In genomic region chr5:79490323-79490936, GRCh38 we compare ENCODE assay signal across 19 cellular contexts.
"Had no signal": no experiment of that assay in that cellular context is flagged by ENCODE, and none has a peak within 500 bp of the region (broad histone marks: within the 10 kb centered on the region; RNA-seq: fewer than 3 reads in every experiment).

No MANE protein-coding gene starts in this region.

- H3K27me3 ChIP-seq: stomach had no signal

- DNase-seq: central memory CD4-positive, alpha-beta T cell; effector CD8-positive, alpha-beta T cell; immature natural killer cell; left colon; mammary epithelial cell; mucosa of descending colon; naive thymus-derived CD8-positive, alpha-beta T cell; posterior cingulate gyrus; stimulated activated CD4-positive, alpha-beta T cell treated with anti-CD3 and anti-CD28 coated beads, Interleukin-2, amount 100 ng/mL, for 24 hours; stimulated activated CD4-positive, alpha-beta T cell treated with anti-CD3 and anti-CD28 coated beads, Interleukin-4, amount 100 ng/mL, for 4 hours; stimulated activated naive B cell treated with anti-CD40 and anti-IgM and Interleukin-4, amounts not matched to agents 10 μg/mL and 1 μg/mL and 100 μg/mL, for 72 hours; stomach; substantia nigra had no signal

- ATAC-seq: left colon; mucosa of descending colon; naive thymus-derived CD8-positive, alpha-beta T cell; stimulated activated naive B cell treated with anti-CD40 and anti-IgM and Interleukin-4, amounts not matched to agents 10 μg/mL and 1 μg/mL and 100 μg/mL, for 72 hours had no signal

- H3K4me3 ChIP-seq: coronary artery, mucosa of descending colon, stomach, thoracic aorta had no signal

- FAIRE-seq: frontal cortex, keratinocyte, urothelium cell line had no signal

- H3K36me3 ChIP-seq: neutrophil, stomach, thoracic aorta had no signal

- H3K9me3 ChIP-seq: mucosa of descending colon, neutrophil, stomach, thoracic aorta had no signal

- H3K27ac ChIP-seq: coronary artery, neutrophil, thoracic aorta had no signal
